In the genomic region with DNA sequence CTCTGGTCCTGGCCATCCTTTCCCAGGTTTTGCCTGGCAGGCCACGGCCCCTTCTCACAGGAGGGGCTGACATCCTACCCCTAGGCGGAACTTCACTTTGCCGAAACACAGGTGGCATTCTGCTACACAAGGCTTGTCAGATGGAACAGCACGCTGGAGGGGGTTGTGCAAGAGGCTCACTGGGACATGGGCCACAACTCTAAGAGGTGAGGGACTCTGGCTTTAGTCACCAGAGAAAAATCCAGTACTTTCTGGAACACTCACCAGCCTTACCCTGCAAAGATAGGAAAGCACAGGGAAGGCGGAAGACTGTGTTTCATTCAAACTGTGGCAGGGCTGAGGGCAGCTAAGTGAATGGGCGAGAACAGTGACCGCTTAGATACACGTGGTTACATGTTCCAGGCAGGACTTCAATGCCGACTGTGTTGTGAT, we compare ENCODE assay signal across 1 cellular context.
A peak's percentile ranks its signal among the peaks of the same experiment; 100 is the strongest.
TF ChIP-seq lines count a peak whose summit lies in the region.

No MANE protein-coding gene starts in this region.

TF ChIP-seq in HepG2, 621 proteins besides CTCF, POLR2A, EP300 and RAD21:
- TF ChIP-seq, protein P1, sequence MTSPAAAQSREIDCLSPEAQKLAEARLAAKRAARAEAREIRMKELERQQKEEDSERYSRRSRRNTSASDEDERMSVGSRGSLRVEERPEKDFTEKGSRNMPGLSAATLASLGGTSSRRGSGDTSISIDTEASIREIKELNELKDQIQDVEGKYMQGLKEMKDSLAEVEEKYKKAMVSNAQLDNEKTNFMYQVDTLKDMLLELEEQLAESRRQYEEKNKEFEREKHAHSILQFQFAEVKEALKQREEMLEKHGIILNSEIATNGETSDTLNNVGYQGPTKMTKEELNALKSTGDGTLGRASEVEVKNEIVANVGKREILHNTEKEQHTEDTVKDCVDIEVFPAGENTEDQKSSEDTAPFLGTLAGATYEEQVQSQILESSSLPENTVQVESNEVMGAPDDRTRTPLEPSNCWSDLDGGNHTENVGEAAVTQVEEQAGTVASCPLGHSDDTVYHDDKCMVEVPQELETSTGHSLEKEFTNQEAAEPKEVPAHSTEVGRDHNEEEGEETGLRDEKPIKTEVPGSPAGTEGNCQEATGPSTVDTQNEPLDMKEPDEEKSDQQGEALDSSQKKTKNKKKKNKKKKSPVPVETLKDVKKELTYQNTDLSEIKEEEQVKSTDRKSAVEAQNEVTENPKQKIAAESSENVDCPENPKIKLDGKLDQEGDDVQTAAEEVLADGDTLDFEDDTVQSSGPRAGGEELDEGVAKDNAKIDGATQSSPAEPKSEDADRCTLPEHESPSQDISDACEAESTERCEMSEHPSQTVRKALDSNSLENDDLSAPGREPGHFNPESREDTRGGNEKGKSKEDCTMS (CRISPR knock-in tag; conservative IDR thresholded peaks at IDR 0.05): no peak
- TF ChIP-seq ZNF549 (CRISPR knock-in tag; IDR thresholded peaks at IDR 0.05): no peak
- TF ChIP-seq CEBPB (IDR thresholded peaks at IDR 0.05; ENCODE audit: borderline replicate concordance, low read depth, low read length): peak; percentile 84
- no peak for TF ChIP-seq ZNF546 (CRISPR knock-in tag; conservative IDR thresholded peaks at IDR 0.05)
- TF ChIP-seq DMAP1 (CRISPR knock-in tag; IDR thresholded peaks at IDR 0.05): no peak
- TF ChIP-seq XRCC5 (optimal IDR thresholded peaks at IDR 0.05; ENCODE audit: low read length): no peak
- TF ChIP-seq ZNF33B (CRISPR knock-in tag; IDR thresholded peaks at IDR 0.05): no peak
- no peak for TF ChIP-seq ZNF543 (CRISPR knock-in tag; IDR thresholded peaks at IDR 0.05)
- 0 out of 2 replicates have a peak, but pooled peaks have one; percentile 19 for TF ChIP-seq FOSL2 (CRISPR knock-in tag; IDR thresholded peaks at IDR 0.05)
- no peak for TF ChIP-seq ZNF343 (CRISPR knock-in tag; IDR thresholded peaks at IDR 0.05)
- TF ChIP-seq, protein P2, sequence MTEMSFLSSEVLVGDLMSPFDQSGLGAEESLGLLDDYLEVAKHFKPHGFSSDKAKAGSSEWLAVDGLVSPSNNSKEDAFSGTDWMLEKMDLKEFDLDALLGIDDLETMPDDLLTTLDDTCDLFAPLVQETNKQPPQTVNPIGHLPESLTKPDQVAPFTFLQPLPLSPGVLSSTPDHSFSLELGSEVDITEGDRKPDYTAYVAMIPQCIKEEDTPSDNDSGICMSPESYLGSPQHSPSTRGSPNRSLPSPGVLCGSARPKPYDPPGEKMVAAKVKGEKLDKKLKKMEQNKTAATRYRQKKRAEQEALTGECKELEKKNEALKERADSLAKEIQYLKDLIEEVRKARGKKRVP (CRISPR knock-in tag; IDR thresholded peaks at IDR 0.05): no peak
- TF ChIP-seq KMT2B (CRISPR knock-in tag; IDR thresholded peaks at IDR 0.05): no peak
- TF ChIP-seq RBM22 (optimal IDR thresholded peaks at IDR 0.05; ENCODE audit: low read length): peak; percentile 32
- no peak for TF ChIP-seq ADNP (CRISPR knock-in tag; IDR thresholded peaks at IDR 0.05)
- TF ChIP-seq, protein P3, sequence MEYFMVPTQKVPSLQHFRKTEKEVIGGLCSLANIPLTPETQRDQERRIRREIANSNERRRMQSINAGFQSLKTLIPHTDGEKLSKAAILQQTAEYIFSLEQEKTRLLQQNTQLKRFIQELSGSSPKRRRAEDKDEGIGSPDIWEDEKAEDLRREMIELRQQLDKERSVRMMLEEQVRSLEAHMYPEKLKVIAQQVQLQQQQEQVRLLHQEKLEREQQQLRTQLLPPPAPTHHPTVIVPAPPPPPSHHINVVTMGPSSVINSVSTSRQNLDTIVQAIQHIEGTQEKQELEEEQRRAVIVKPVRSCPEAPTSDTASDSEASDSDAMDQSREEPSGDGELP (IDR thresholded peaks at IDR 0.05; ENCODE audit: borderline replicate concordance, low read depth): no peak
- TF ChIP-seq MAFF (IDR thresholded peaks at IDR 0.05; ENCODE audit: low read depth, low read length): 0 out of 2 replicates have a peak, but pooled peaks have one; percentile 33
- TF ChIP-seq, protein P4, sequence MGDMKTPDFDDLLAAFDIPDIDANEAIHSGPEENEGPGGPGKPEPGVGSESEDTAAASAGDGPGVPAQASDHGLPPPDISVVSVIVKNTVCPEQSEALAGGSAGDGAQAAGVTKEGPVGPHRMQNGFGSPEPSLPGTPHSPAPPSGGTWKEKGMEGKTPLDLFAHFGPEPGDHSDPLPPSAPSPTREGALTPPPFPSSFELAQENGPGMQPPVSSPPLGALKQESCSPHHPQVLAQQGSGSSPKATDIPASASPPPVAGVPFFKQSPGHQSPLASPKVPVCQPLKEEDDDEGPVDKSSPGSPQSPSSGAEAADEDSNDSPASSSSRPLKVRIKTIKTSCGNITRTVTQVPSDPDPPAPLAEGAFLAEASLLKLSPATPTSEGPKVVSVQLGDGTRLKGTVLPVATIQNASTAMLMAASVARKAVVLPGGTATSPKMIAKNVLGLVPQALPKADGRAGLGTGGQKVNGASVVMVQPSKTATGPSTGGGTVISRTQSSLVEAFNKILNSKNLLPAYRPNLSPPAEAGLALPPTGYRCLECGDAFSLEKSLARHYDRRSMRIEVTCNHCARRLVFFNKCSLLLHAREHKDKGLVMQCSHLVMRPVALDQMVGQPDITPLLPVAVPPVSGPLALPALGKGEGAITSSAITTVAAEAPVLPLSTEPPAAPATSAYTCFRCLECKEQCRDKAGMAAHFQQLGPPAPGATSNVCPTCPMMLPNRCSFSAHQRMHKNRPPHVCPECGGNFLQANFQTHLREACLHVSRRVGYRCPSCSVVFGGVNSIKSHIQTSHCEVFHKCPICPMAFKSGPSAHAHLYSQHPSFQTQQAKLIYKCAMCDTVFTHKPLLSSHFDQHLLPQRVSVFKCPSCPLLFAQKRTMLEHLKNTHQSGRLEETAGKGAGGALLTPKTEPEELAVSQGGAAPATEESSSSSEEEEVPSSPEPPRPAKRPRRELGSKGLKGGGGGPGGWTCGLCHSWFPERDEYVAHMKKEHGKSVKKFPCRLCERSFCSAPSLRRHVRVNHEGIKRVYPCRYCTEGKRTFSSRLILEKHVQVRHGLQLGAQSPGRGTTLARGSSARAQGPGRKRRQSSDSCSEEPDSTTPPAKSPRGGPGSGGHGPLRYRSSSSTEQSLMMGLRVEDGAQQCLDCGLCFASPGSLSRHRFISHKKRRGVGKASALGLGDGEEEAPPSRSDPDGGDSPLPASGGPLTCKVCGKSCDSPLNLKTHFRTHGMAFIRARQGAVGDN (CRISPR knock-in tag; IDR thresholded peaks at IDR 0.05): peak; percentile 55
- TF ChIP-seq ZMYM4 (CRISPR knock-in tag; IDR thresholded peaks at IDR 0.05): no peak
- TF ChIP-seq SALL1 (CRISPR knock-in tag; IDR thresholded peaks at IDR 0.05): peak; percentile 33
- no peak for TF ChIP-seq ZNF138 (CRISPR knock-in tag; IDR thresholded peaks at IDR 0.05; ENCODE audit: low read depth)
- TF ChIP-seq, protein P5, sequence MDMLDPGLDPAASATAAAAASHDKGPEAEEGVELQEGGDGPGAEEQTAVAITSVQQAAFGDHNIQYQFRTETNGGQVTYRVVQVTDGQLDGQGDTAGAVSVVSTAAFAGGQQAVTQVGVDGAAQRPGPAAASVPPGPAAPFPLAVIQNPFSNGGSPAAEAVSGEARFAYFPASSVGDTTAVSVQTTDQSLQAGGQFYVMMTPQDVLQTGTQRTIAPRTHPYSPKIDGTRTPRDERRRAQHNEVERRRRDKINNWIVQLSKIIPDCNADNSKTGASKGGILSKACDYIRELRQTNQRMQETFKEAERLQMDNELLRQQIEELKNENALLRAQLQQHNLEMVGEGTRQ (IDR thresholded peaks at IDR 0.05; ENCODE audit: low read depth, low read length): no peak
- TF ChIP-seq, protein P5 (CRISPR knock-in tag; IDR thresholded peaks at IDR 0.05; ENCODE audit: borderline replicate concordance): no peak
- no peak for TF ChIP-seq SRF (IDR thresholded peaks at IDR 0.05; ENCODE audit: low read depth, low read length)
- TF ChIP-seq ZNF24 (IDR thresholded peaks at IDR 0.05): no peak
- TF ChIP-seq RXRA (CRISPR knock-in tag; IDR thresholded peaks at IDR 0.05): peak; percentile 16; the same call in 1 of the 2 replicates
- no peak for TF ChIP-seq PAWR (CRISPR knock-in tag; IDR thresholded peaks at IDR 0.05; ENCODE audit: borderline replicate concordance)
- TF ChIP-seq ZMYM3 (CRISPR knock-in tag; IDR thresholded peaks at IDR 0.05): no peak; the same call in 1 of the 2 replicates
- TF ChIP-seq TCF7 (IDR thresholded peaks at IDR 0.05; ENCODE audit: low read depth): no peak
- no peak for TF ChIP-seq ZNF235 (CRISPR knock-in tag; IDR thresholded peaks at IDR 0.05; ENCODE audit: borderline replicate concordance)
- 0 out of 2 replicates have a peak, but pooled peaks have one; percentile 25 for TF ChIP-seq BORCS8-MEF2B (CRISPR knock-in tag; IDR thresholded peaks at IDR 0.05)
- peak; percentile 80; the same call in 1 of the 2 replicates for TF ChIP-seq ZBTB38 (CRISPR knock-in tag; IDR thresholded peaks at IDR 0.05)
- no peak for TF ChIP-seq MTA3 (CRISPR knock-in tag; IDR thresholded peaks at IDR 0.05)
- TF ChIP-seq ZBTB8A (CRISPR knock-in tag; IDR thresholded peaks at IDR 0.05; ENCODE audit: borderline replicate concordance, low read depth): no peak
- TF ChIP-seq ZNF329 (CRISPR knock-in tag; IDR thresholded peaks at IDR 0.05; ENCODE audit: low read depth): no peak
- peak; percentile 65 for TF ChIP-seq CEBPG (CRISPR knock-in tag; IDR thresholded peaks at IDR 0.05)
- no peak for TF ChIP-seq GATA4 (IDR thresholded peaks at IDR 0.05; ENCODE audit: borderline replicate concordance, low read depth)
- TF ChIP-seq TAF1 (CRISPR knock-in tag; IDR thresholded peaks at IDR 0.05): no peak
- TF ChIP-seq GATAD2A (CRISPR knock-in tag; IDR thresholded peaks at IDR 0.05): peak; percentile 18; the same call in 1 of the 2 replicates
- TF ChIP-seq SMC3 (IDR thresholded peaks at IDR 0.05; ENCODE audit: low read length): no peak
- no peak for TF ChIP-seq ZNF230 (CRISPR knock-in tag; IDR thresholded peaks at IDR 0.05)
- TF ChIP-seq ZBTB7B (CRISPR knock-in tag; IDR thresholded peaks at IDR 0.05): no peak
- TF ChIP-seq, protein P6, sequence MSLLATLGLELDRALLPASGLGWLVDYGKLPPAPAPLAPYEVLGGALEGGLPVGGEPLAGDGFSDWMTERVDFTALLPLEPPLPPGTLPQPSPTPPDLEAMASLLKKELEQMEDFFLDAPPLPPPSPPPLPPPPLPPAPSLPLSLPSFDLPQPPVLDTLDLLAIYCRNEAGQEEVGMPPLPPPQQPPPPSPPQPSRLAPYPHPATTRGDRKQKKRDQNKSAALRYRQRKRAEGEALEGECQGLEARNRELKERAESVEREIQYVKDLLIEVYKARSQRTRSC (CRISPR knock-in tag; IDR thresholded peaks at IDR 0.05; ENCODE audit: low read depth): no peak
- no peak for TF ChIP-seq MTF2 (CRISPR knock-in tag; IDR thresholded peaks at IDR 0.05; ENCODE audit: borderline replicate concordance)
- no peak for TF ChIP-seq SMAD3 (CRISPR knock-in tag; IDR thresholded peaks at IDR 0.05)
